ENCODE assay signal across 24 cellular contexts in genomic region chr18:37481491-37481890, GRCh38.
DNase-seq lines count a peak whose midpoint lies in the region; ATAC-seq, FAIRE-seq and TF ChIP-seq lines count a peak whose summit lies in the region.
"Had no signal": no experiment of that assay in that cellular context is flagged by ENCODE, and none has a peak within 500 bp of the region (broad histone marks: within the 10 kb centered on the region; RNA-seq: fewer than 3 reads in every experiment).

No MANE protein-coding gene starts in this region.

- no peak overlapping the region for H3K27ac ChIP-seq in left ventricle myocardium inferior (replicated peaks)
- H3K27ac ChIP-seq: cardiac muscle cell, coronary artery, esophagus squamous epithelium, lower lobe of right lung had no signal

- no peak overlapping the region for H3K27ac Mint-ChIP-seq in activated naive CD4-positive, alpha-beta T cell treated with anti-CD3 and anti-CD28 coated beads, Interleukin-2, amount 10 ng/mL, durations not matched to agents 7 days and 5 days
- H3K27ac Mint-ChIP-seq in glutamatergic neuron (ENCODE audit: unreplicated experiment) = no peak overlapping the region
- H3K27ac Mint-ChIP-seq: activated CD4-positive, alpha-beta T cell treated with anti-CD3 and anti-CD28 coated beads for 36 hours; activated CD8-positive, alpha-beta T cell treated with anti-CD3 and anti-CD28 coated beads, Interleukin-2, amount 10 ng/mL, durations not matched to agents 7 days and 5 days; activated naive CD4-positive, alpha-beta T cell treated with anti-CD3 and anti-CD28 coated beads, Interleukin-2, amount 50 U/mL, for 72 hours; activated T-helper 2 cell treated with anti-CD3 and anti-CD28 coated beads, Interferon-gamma antibody, Interleukin-2, Interleukin-4, amounts not matched to agents 10 μg/mL and 5 μg/mL and 100 μg/mL, durations not matched to agents 14 hours and 24 hours and 36 hours; natural killer cell; stimulated activated naive CD8-positive, alpha-beta T cell treated with anti-CD3 and anti-CD28 coated beads, Interleukin-15, amount 100 ng/mL, for 72 hours had no signal

- H3K4me1 Mint-ChIP-seq in activated naive CD4-positive, alpha-beta T cell treated with anti-CD3 and anti-CD28 coated beads, Interleukin-2, amount 10 ng/mL, durations not matched to agents 7 days and 5 days = no peaks in the 10 kb centered on the region
- H3K4me1 Mint-ChIP-seq in glutamatergic neuron (ENCODE audit: low read depth, unreplicated experiment) = peaks cover 52% of the 10 kb centered on the region

- H3K9me3 ChIP-seq in left ventricle myocardium inferior (replicated peaks) = no peaks in the 10 kb centered on the region
- H3K9me3 ChIP-seq: esophagus squamous epithelium, lower lobe of right lung had no signal

- peaks cover 93% of the 10 kb centered on the region for H3K27me3 ChIP-seq in left ventricle myocardium inferior (ENCODE audit: low read depth)

- FAIRE-seq in RCC 7860 (lab: Jason Lieb, UNC) = peak; percentile 94
- FAIRE-seq in urothelium cell line (lab: Jason Lieb, UNC) = no peak
- FAIRE-seq: islet of Langerhans, small intestine had no signal

- peaks cover 48% of the 10 kb centered on the region for H3K27me3 Mint-ChIP-seq in activated naive CD4-positive, alpha-beta T cell treated with anti-CD3 and anti-CD28 coated beads, Interleukin-2, amount 10 ng/mL, durations not matched to agents 7 days and 5 days
- H3K27me3 Mint-ChIP-seq in glutamatergic neuron (ENCODE audit: unreplicated experiment) = peaks cover 7% of the 10 kb centered on the region

- no peaks in the 10 kb centered on the region for H3K9me3 Mint-ChIP-seq in activated naive CD4-positive, alpha-beta T cell treated with anti-CD3 and anti-CD28 coated beads, Interleukin-2, amount 10 ng/mL, durations not matched to agents 7 days and 5 days
- peaks cover 12% of the 10 kb centered on the region for H3K9me3 Mint-ChIP-seq in glutamatergic neuron (ENCODE audit: unreplicated experiment)
- H3K9me3 Mint-ChIP-seq: activated T-helper 2 cell treated with anti-CD3 and anti-CD28 coated beads, Interferon-gamma antibody, Interleukin-2, Interleukin-4, amounts not matched to agents 10 μg/mL and 5 μg/mL and 100 μg/mL, durations not matched to agents 14 hours and 24 hours and 36 hours; natural killer cell; stimulated activated naive CD8-positive, alpha-beta T cell treated with anti-CD3 and anti-CD28 coated beads, Interleukin-15, amount 100 ng/mL, for 72 hours had no signal

- H3K4me3 Mint-ChIP-seq in activated naive CD4-positive, alpha-beta T cell treated with anti-CD3 and anti-CD28 coated beads, Interleukin-2, amount 10 ng/mL, durations not matched to agents 7 days and 5 days = no peak overlapping the region
- H3K4me3 Mint-ChIP-seq in glutamatergic neuron (ENCODE audit: unreplicated experiment) = no peak overlapping the region
- H3K4me3 Mint-ChIP-seq: activated CD4-positive, alpha-beta T cell treated with anti-CD3 and anti-CD28 coated beads for 36 hours; activated CD8-positive, alpha-beta T cell treated with anti-CD3 and anti-CD28 coated beads, Interleukin-2, amount 10 ng/mL, durations not matched to agents 7 days and 5 days; natural killer cell; stimulated activated naive CD8-positive, alpha-beta T cell treated with anti-CD3 and anti-CD28 coated beads, Interleukin-15, amount 100 ng/mL, for 72 hours had no signal

- H3K4me1 ChIP-seq in left ventricle myocardium inferior = peaks cover 6% of the 10 kb centered on the region
- H3K4me1 ChIP-seq: lower lobe of right lung had no signal

- DNase-seq in Right ventricle myocardium inferior (ENCODE audit: missing footprints) (peak; percentile 9), left ventricle myocardium inferior (no peak), RCC 7860 (ENCODE audit: low spot score) (peak; percentile 87), fibroblast of mammary gland (ENCODE audit: low read depth) (peak; percentile 3), urothelium cell line (ENCODE audit: low spot score) (peak; percentile 41), OCI-M2 (lab: John Stamatoyannopoulos, UW; ENCODE audit: unreplicated experiment) (no peak), glutamatergic neuron (no peak)
- no peak for DNase-seq in activated naive CD4-positive, alpha-beta T cell treated with anti-CD3 and anti-CD28 coated beads, Interleukin-2, amount 10 ng/mL, durations not matched to agents 7 days and 5 days
- DNase-seq: activated CD4-positive, alpha-beta T cell treated with anti-CD3 and anti-CD28 coated beads for 36 hours; activated CD8-positive, alpha-beta T cell treated with anti-CD3 and anti-CD28 coated beads, Interleukin-2, amount 10 ng/mL, durations not matched to agents 7 days and 5 days; esophagus squamous epithelium; lower lobe of right lung; natural killer cell; NCI-H1092 treated with DMSO at 0.1 percent for 48 hours; NCI-H187; small intestine; stimulated activated naive CD8-positive, alpha-beta T cell treated with anti-CD3 and anti-CD28 coated beads, Interleukin-15, amount 100 ng/mL, for 72 hours; trophoblast cell had no signal

- no peaks in the 10 kb centered on the region for H3K36me3 ChIP-seq in left ventricle myocardium inferior
- H3K36me3 ChIP-seq: cardiac muscle cell, esophagus squamous epithelium, lower lobe of right lung had no signal

- TF ChIP-seq CTCF in left ventricle myocardium inferior (IDR thresholded peaks at IDR 0.05; ENCODE audit: borderline replicate concordance) (no peak), fibroblast of mammary gland (conservative IDR thresholded peaks at IDR 0.05; ENCODE audit: control insufficient read depth, insufficient read depth, low read depth, low read length) (no peak), glutamatergic neuron (IDR thresholded peaks at IDR 0.05; ENCODE audit: partially characterized antibody, unreplicated experiment) (no peak)

- ATAC-seq in Right ventricle myocardium inferior = no peak
- ATAC-seq: activated CD4-positive, alpha-beta T cell treated with anti-CD3 and anti-CD28 coated beads for 36 hours; activated CD8-positive, alpha-beta T cell treated with anti-CD3 and anti-CD28 coated beads, Interleukin-2, amount 10 ng/mL, durations not matched to agents 7 days and 5 days; activated naive CD4-positive, alpha-beta T cell treated with anti-CD3 and anti-CD28 coated beads, Interleukin-2, amount 50 U/mL, for 72 hours; lower lobe of right lung; natural killer cell; SK-N-SH treated with all-trans-retinoic acid at 6 μM for 48 hours; stimulated activated naive CD8-positive, alpha-beta T cell treated with anti-CD3 and anti-CD28 coated beads, Interleukin-15, amount 100 ng/mL, for 72 hours had no signal

- intact Hi-C loops in Right ventricle myocardium inferior (cut with DNase I) (no loop called here), left ventricle myocardium inferior (cut with micrococcal nuclease) (no loop called here)

- H3K36me3 Mint-ChIP-seq in activated naive CD4-positive, alpha-beta T cell treated with anti-CD3 and anti-CD28 coated beads, Interleukin-2, amount 10 ng/mL, durations not matched to agents 7 days and 5 days = no peaks in the 10 kb centered on the region
- H3K36me3 Mint-ChIP-seq in glutamatergic neuron (ENCODE audit: unreplicated experiment) = no peaks in the 10 kb centered on the region
- H3K36me3 Mint-ChIP-seq: natural killer cell had no signal

- CTCF ChIA-PET in activated naive CD4-positive, alpha-beta T cell treated with anti-CD3 and anti-CD28 coated beads, Interleukin-2, amount 10 ng/mL, durations not matched to agents 7 days and 5 days (lab: Charles Lee) = no interaction called here

- no peak overlapping the region for H3K4me3 ChIP-seq in left ventricle myocardium inferior
- H3K4me3 ChIP-seq in fibroblast of mammary gland (ENCODE audit: control insufficient read depth, low read depth, low read length) = no peak overlapping the region
- H3K4me3 ChIP-seq: cardiac muscle cell, coronary artery, esophagus squamous epithelium, lower lobe of right lung had no signal

Comparison
In these comparisons a context has a peak if more than half of its experiments do, and no peak if none do; other contexts are left out.
1. DNase-seq: peak in Right ventricle myocardium inferior (single experiment), RCC 7860 (single experiment), fibroblast of mammary gland (single experiment) and urothelium cell line (single experiment); none in left ventricle myocardium inferior (single experiment), OCI-M2 (single experiment), activated naive CD4-positive, alpha-beta T cell treated with anti-CD3 and anti-CD28 coated beads, Interleukin-2, amount 10 ng/mL, durations not matched to agents 7 days and 5 days (single experiment) and glutamatergic neuron (single experiment).